In the genomic region with DNA sequence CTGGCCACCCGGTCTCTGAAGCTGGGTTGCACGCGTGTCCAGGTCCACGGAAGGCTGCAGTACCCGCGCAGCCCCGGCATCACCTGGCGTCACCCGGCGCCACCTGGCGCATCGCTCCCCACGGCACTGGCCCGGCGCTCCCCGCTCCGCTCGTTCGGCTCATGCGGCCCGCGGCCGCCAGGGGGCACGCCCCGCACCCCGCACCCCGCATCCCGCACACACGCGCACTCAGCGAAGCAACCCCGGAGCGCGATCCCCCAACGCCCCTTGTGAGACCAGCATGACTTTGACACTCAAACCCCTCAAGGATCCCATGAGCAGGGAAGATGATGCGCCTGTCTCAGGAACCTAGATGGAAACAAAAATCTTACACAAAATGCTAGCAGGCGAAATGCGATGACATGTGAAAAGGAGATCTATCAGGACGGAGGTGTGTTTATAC, we compare ENCODE assay signal across 9 cellular contexts. TPM values are rescaled to one million over a fixed set of nuclear protein-coding genes. Genes with fewer than 3 reads are reported as not detected.
DNase-seq lines count a peak whose midpoint lies in the region; ATAC-seq, FAIRE-seq and TF ChIP-seq lines count a peak whose summit lies in the region.
"Had no signal": no experiment of that assay in that cellular context is flagged by ENCODE, and none has a peak within 500 bp of the region (broad histone marks: within the 10 kb centered on the region; RNA-seq: fewer than 3 reads in every experiment).

No MANE protein-coding gene starts in this region.

- POLR2A ChIA-PET in CD4-positive, alpha-beta T cell (lab: Charles Lee): interaction anchor here (1.2 kb wide), 1 partner anchor 45 kb away, joined by 3 read pairs; no protein-coding TSS in a partner anchor

- peak; percentile 51 for ATAC-seq in CD4-positive, alpha-beta T cell (ENCODE audit: poor library complexity)
- ATAC-seq in left ventricle myocardium superior: peak; percentile 50

- H3K27ac ChIP-seq in CD4-positive, alpha-beta T cell (ENCODE audit: low read depth, low read length): no peak overlapping the region
- no peak overlapping the region for H3K27ac ChIP-seq in Peyer's patch
- H3K27ac ChIP-seq in small intestine (ENCODE audit: low read depth in 1 of 2, low read length in 1 of 2): no peak overlapping the region

- 3 to 7% (median 4%) methylated on average over 36 to 39 of the region's 39 CpGs for WGBS in small intestine, 3 donors

- H3K4me1 ChIP-seq in HAP-1 (peaks cover 19% of the 10 kb centered on the region), Peyer's patch (peaks cover 0 to 13% (median 2%) of the 10 kb centered on the region in 4 donors), small intestine (ENCODE audit: control insufficient read depth in 2 of 2, insufficient read depth in 1 of 2, low read depth in 1 of 2, low read length in 1 of 2) (peaks cover 0 to 5% of the 10 kb centered on the region in 2 donors)

- in situ Hi-C loops in HAP-1 (cut with MboI; ENCODE audit: low sequenced_read_pairs): loop anchor here (5.0 kb wide), 1 partner anchor 46 kb away; no protein-coding TSS in a partner anchor

- no peak for TF ChIP-seq POLR2A in Peyer's patch (IDR thresholded peaks at IDR 0.05)

- no peaks in the 10 kb centered on the region for H3K9me3 ChIP-seq in CD4-positive, alpha-beta T cell (ENCODE audit: control insufficient read depth, low read length)
- no peaks in the 10 kb centered on the region for H3K9me3 ChIP-seq in HAP-1
- H3K9me3 ChIP-seq in Peyer's patch: no peaks in the 10 kb centered on the region
- no peaks in the 10 kb centered on the region for H3K9me3 ChIP-seq in small intestine (ENCODE audit: control insufficient read depth, low read depth)

- no peaks in the 10 kb centered on the region for H3K36me3 Mint-ChIP-seq in CD4-positive, alpha-beta T cell (ENCODE audit: low read depth)

- peaks cover 10% of the 10 kb centered on the region for H3K4me1 Mint-ChIP-seq in CD4-positive, alpha-beta T cell (ENCODE audit: low read depth)

- DNase-seq in CD4-positive, alpha-beta T cell: peak; percentile 36 to 67 (median 48)
- DNase-seq in HAP-1 (ENCODE audit: low spot score in 2 of 2) (peak; percentile 35 to 79), Peyer's patch (peak in 2 of 3 donors; percentile 72 to 89), left ventricle myocardium superior (peak; percentile 41), small intestine (peak; percentile 68), NCI-H524 treated with DMSO at 0.1 percent for 48 hours (lab: John Stamatoyannopoulos, UW) (no peak), OCI-M1 (lab: John Stamatoyannopoulos, UW) (no peak)
- peak; percentile 69 for DNase-seq in activated naive CD4-positive, alpha-beta T cell treated with anti-CD3 and anti-CD28 coated beads, Interleukin-2, amount 50 U/mL, for 16 hours

- intact Hi-C loops in CD4-positive, alpha-beta T cell (cut with DNase I, micrococcal nuclease): loop anchor here (1.0 to 10.0 kb wide), 10 partner anchors 37 to 811 kb away; no protein-coding TSS in a partner anchor
- intact Hi-C loops in left ventricle myocardium superior (cut with micrococcal nuclease): loop anchor here (10.0 kb wide), 1 partner anchor 49 kb away; no protein-coding TSS in a partner anchor

- TF ChIP-seq CTCF in CD4-positive, alpha-beta T cell (IDR thresholded peaks at IDR 0.05): peak; percentile 68
- peak in 5 of 6 experiments; percentile 27 to 98 (median 97) for TF ChIP-seq CTCF in Peyer's patch (IDR thresholded peaks at IDR 0.05)

- H3K9me3 Mint-ChIP-seq in CD4-positive, alpha-beta T cell: no peaks in the 10 kb centered on the region

- no peak overlapping the region for H3K27ac Mint-ChIP-seq in CD4-positive, alpha-beta T cell

- no peaks in the 10 kb centered on the region for H3K27me3 ChIP-seq in CD4-positive, alpha-beta T cell (ENCODE audit: control insufficient read depth, insufficient read depth, low read length)
- H3K27me3 ChIP-seq in HAP-1 (ENCODE audit: low read depth): no peaks in the 10 kb centered on the region
- no peaks in the 10 kb centered on the region for H3K27me3 ChIP-seq in Peyer's patch
- peaks cover 0 to 2% of the 10 kb centered on the region in 2 donors for H3K27me3 ChIP-seq in small intestine (ENCODE audit: control insufficient read depth in 2 of 2, insufficient read depth in 2 of 2, low read length in 2 of 2)

- H3K36me3 ChIP-seq in HAP-1 (replicated peaks) (no peaks in the 10 kb centered on the region), Peyer's patch (no peaks in the 10 kb centered on the region), small intestine (ENCODE audit: control insufficient read depth in 2 of 2, insufficient read depth in 2 of 2, low read length in 2 of 2) (no peaks in the 10 kb centered on the region)

- CTCF ChIA-PET in CD4-positive, alpha-beta T cell (lab: Charles Lee): interaction anchor here (0.9 to 5.6 kb wide), 2 partner anchors 37 to 45 kb away, joined by 3 to 78 read pairs; no protein-coding TSS in a partner anchor

- H3K4me3 Mint-ChIP-seq in CD4-positive, alpha-beta T cell: no peak overlapping the region

- FAIRE-seq in small intestine (lab: Jason Lieb, UNC): no peak

- H3K27me3 Mint-ChIP-seq in CD4-positive, alpha-beta T cell: peaks cover 20% of the 10 kb centered on the region

- H3K4me3 ChIP-seq in HAP-1 (peak overlapping the region; percentile 10), Peyer's patch (peak overlapping the region in 1 of 4 donors; percentile 17), small intestine (ENCODE audit: low read depth in 1 of 2, low read length in 2 of 2) (no peak overlapping the region)

RNA-seq across cellular contexts. Expression of a gene that starts 11.9 kb away (rescaled TPM):
- not detected for total RNA-seq in CD4-positive, alpha-beta T cell
- total RNA-seq in Peyer's patch (10 to 100 TPM in 3 of 4 donors, 1 to 10 TPM in 1; 5.0 to 76.4 (median 26.2) TPM), left ventricle myocardium superior (not detected)
- 1 to 10 TPM; 1.6 to 7.0 (median 2.0) TPM for polyA plus RNA-seq in small intestine
- total RNA-seq: pulmonary artery endothelial cell had no signal

RNA-seq across cellular contexts. Expression of a gene that starts 20.7 kb away (rescaled TPM):
- 1 to 10 TPM; 5.1 to 6.9 TPM for total RNA-seq in CD4-positive, alpha-beta T cell
- total RNA-seq in Peyer's patch (100 to 1,000 TPM in 3 of 4 donors, 10 to 100 TPM in 1; 75.9 to 203 (median 162) TPM), left ventricle myocardium superior (2.5 TPM)
- 10 to 100 TPM; 43.8 to 61.1 (median 48.6) TPM for polyA plus RNA-seq in small intestine

RNA-seq across cellular contexts. Expression of a gene that starts 56.6 kb away (rescaled TPM):
- total RNA-seq in CD4-positive, alpha-beta T cell: not detected
- total RNA-seq in Peyer's patch: 10 to 100 TPM; 11.2 to 44.3 (median 21.3) TPM
- total RNA-seq in left ventricle myocardium superior: not detected
- polyA plus RNA-seq in small intestine: 1 to 10 TPM in 2 of 3 donors, not detected in 1; 1.5 to 2.7 TPM
- total RNA-seq: pulmonary artery endothelial cell had no signal

Comparison
In these comparisons a context has a peak if more than half of its experiments do, and no peak if none do; other contexts are left out.
1. DNase-seq: peak in CD4-positive, alpha-beta T cell (10 of 10), HAP-1 (2 of 2), Peyer's patch (2 of 3), activated naive CD4-positive, alpha-beta T cell treated with anti-CD3 and anti-CD28 coated beads, Interleukin-2, amount 50 U/mL, for 16 hours (single experiment), left ventricle myocardium superior (single experiment) and small intestine (single experiment); none in NCI-H524 treated with DMSO at 0.1 percent for 48 hours (single experiment) and OCI-M1 (single experiment).
2. RNA of a gene that starts 20.7 kb away (total RNA-seq): 75.9 to 203 TPM in Peyer's patch; 5.1 to 6.9 TPM in CD4-positive, alpha-beta T cell and 2.5 TPM in left ventricle myocardium superior (single experiment); every median in the first group is over 4 times any median in the second.
3. RNA of a gene that starts 56.6 kb away (total RNA-seq): 11.2 to 44.3 TPM in Peyer's patch; not detected in CD4-positive, alpha-beta T cell and not detected in left ventricle myocardium superior (single experiment); every median in the first group is over 10 times any median in the second.